In the genomic region with DNA sequence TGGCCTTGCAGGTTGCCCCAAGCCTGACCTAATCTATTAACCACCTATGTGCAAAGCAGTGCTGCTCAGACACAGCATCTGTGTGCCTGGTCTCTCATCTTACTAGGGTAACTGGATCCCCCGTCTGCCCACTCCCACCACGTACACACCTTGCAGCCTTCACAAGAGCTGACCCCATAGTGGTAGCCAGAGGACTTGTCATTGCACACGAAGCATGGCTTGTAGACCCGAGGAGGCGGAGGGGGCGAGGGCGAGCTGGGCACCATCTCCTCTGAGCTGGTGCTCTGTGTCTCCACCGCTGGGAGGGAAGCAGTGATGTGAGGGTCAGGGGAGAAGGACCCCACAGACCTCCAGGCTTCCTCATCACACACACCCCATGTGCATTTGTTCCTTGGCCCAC, we compare ENCODE assay signal across 8 cellular contexts. TPM values are rescaled to one million over a fixed set of nuclear protein-coding genes. Genes with fewer than 3 reads are reported as not detected.
DNase-seq lines count a peak whose midpoint lies in the region; ATAC-seq and TF ChIP-seq lines count a peak whose summit lies in the region.
"Had no signal": no experiment of that assay in that cellular context is flagged by ENCODE, and none has a peak within 500 bp of the region (broad histone marks: within the 10 kb centered on the region; RNA-seq: fewer than 3 reads in every experiment).

No MANE protein-coding gene starts in this region.

- H3K27me3 ChIP-seq in endodermal cell (ENCODE audit: control insufficient read depth, insufficient read depth, low read length, poor library complexity, severe bottlenecking) (peaks cover 21% of the 10 kb centered on the region), BE2C (no peaks in the 10 kb centered on the region)

- DNase-seq in T-helper 17 cell (no peak), endodermal cell (peak; percentile 57), omental fat pad (ENCODE audit: low spot score) (no peak), BE2C (no peak)
- no peak for DNase-seq in stimulated activated effector memory CD8-positive, alpha-beta T cell treated with anti-CD3 and anti-CD28 coated beads, Interleukin-12 subunit alpha, Interleukin-12 subunit beta, amount 100 ng/mL, for 72 hours (ENCODE audit: low spot score in 2 of 2)
- DNase-seq: activated CD8-positive, alpha-beta memory T cell treated with anti-CD3 and anti-CD28 coated beads, Interleukin-2, amount 50 U/mL, for 4 hours; DMS79 treated with DMSO at 0.1 percent for 48 hours had no signal

- H3K4me3 Mint-ChIP-seq in T-helper 17 cell (no peak overlapping the region), endodermal cell (peak overlapping the region; percentile 69)
- no peak overlapping the region for H3K4me3 Mint-ChIP-seq in stimulated activated effector memory CD8-positive, alpha-beta T cell treated with anti-CD3 and anti-CD28 coated beads, Interleukin-12 subunit alpha, Interleukin-12 subunit beta, amount 100 ng/mL, for 72 hours

- peak overlapping the region; percentile 99 for H3K27ac Mint-ChIP-seq in T-helper 17 cell
- H3K27ac Mint-ChIP-seq in endodermal cell, result peak overlapping the region; percentile 58
- peak overlapping the region; percentile 94 for H3K27ac Mint-ChIP-seq in stimulated activated effector memory CD8-positive, alpha-beta T cell treated with anti-CD3 and anti-CD28 coated beads, Interleukin-12 subunit alpha, Interleukin-12 subunit beta, amount 100 ng/mL, for 72 hours

- H3K36me3 ChIP-seq in endodermal cell (ENCODE audit: control insufficient read depth, insufficient read depth, low read length) (no peaks in the 10 kb centered on the region), BE2C (0 out of 2 replicates have a peak, but pooled peaks cover 2% of the 10 kb centered on the region)

- H3K4me3 ChIP-seq in endodermal cell (ENCODE audit: low read length) (no peak overlapping the region), BE2C (ENCODE audit: low read depth, low read length) (no peak overlapping the region)

- peaks cover 10% of the 10 kb centered on the region for H3K4me1 ChIP-seq in endodermal cell (ENCODE audit: control insufficient read depth, insufficient read depth, low read length)
- peaks cover 4% of the 10 kb centered on the region; the same call in 1 of the 2 replicates for H3K4me1 ChIP-seq in BE2C

- 91 to 100% methylated on average over 1 to 8 of the region's 8 CpGs for WGBS in endodermal cell (ENCODE audit: insufficient coverage in 1 of 2, insufficient read length in 1 of 2), 2 experiments

- no peak overlapping the region for H3K9ac ChIP-seq in endodermal cell (ENCODE audit: extremely low read depth, low read length, poor library complexity, severe bottlenecking)

- H3K27me3 Mint-ChIP-seq in T-helper 17 cell (no peaks in the 10 kb centered on the region), endodermal cell (ENCODE audit: insufficient read depth) (peaks cover 21% of the 10 kb centered on the region)

- H3K27ac ChIP-seq in endodermal cell (ENCODE audit: low read depth, low read length), result no peak overlapping the region

- H3K4me1 Mint-ChIP-seq in T-helper 17 cell (peaks cover 63% of the 10 kb centered on the region), endodermal cell (peaks cover 60% of the 10 kb centered on the region)
- H3K4me1 Mint-ChIP-seq in stimulated activated effector memory CD8-positive, alpha-beta T cell treated with anti-CD3 and anti-CD28 coated beads, Interleukin-12 subunit alpha, Interleukin-12 subunit beta, amount 100 ng/mL, for 72 hours, result peaks cover 85% of the 10 kb centered on the region

- H3K36me3 Mint-ChIP-seq in T-helper 17 cell (ENCODE audit: low read depth) (peaks cover 10% of the 10 kb centered on the region), endodermal cell (ENCODE audit: low read depth) (peaks cover 24% of the 10 kb centered on the region)
- H3K36me3 Mint-ChIP-seq in stimulated activated effector memory CD8-positive, alpha-beta T cell treated with anti-CD3 and anti-CD28 coated beads, Interleukin-12 subunit alpha, Interleukin-12 subunit beta, amount 100 ng/mL, for 72 hours, result peaks cover 88% of the 10 kb centered on the region

- no peaks in the 10 kb centered on the region for H3K9me3 Mint-ChIP-seq in endodermal cell
- no peaks in the 10 kb centered on the region for H3K9me3 Mint-ChIP-seq in stimulated activated effector memory CD8-positive, alpha-beta T cell treated with anti-CD3 and anti-CD28 coated beads, Interleukin-12 subunit alpha, Interleukin-12 subunit beta, amount 100 ng/mL, for 72 hours

- H3K9me3 ChIP-seq in T-helper 17 cell (ENCODE audit: control insufficient read depth, low read length, poor library complexity, severe bottlenecking) (no peaks in the 10 kb centered on the region), endodermal cell (ENCODE audit: control insufficient read depth, low read length) (no peaks in the 10 kb centered on the region), BE2C (no peaks in the 10 kb centered on the region)

- no peak for ATAC-seq in T-helper 17 cell
- no peak for ATAC-seq in stimulated activated effector memory CD8-positive, alpha-beta T cell treated with anti-CD3 and anti-CD28 coated beads, Interleukin-12 subunit alpha, Interleukin-12 subunit beta, amount 100 ng/mL, for 72 hours
- ATAC-seq in omental fat pad (ENCODE audit: low FRiP score), result no peak
- ATAC-seq: sciatic nerve had no signal

- TF ChIP-seq CTCF in endodermal cell (conservative IDR thresholded peaks at IDR 0.05) (no peak), omental fat pad (IDR thresholded peaks at IDR 0.05) (no peak), BE2C (IDR thresholded peaks at IDR 0.05; ENCODE audit: low read depth, low read length) (no peak)

RNA-seq across cellular contexts. Expression of a gene that starts 8.4 kb away (rescaled TPM):
- total RNA-seq in T-helper 17 cell (100 to 1,000 TPM; 306 to 367 TPM), endodermal cell (1 to 10 TPM; 1.4 TPM), omental fat pad (1 to 10 TPM; 1.1 to 2.8 (median 1.9) TPM)
- 0.18 TPM for polyA plus RNA-seq in endodermal cell (2013, experiment 1 of 2)
- polyA plus RNA-seq in endodermal cell (2013, experiment 2 of 2), result 0.46 TPM
- polyA plus RNA-seq in BE2C (2012; ENCODE audit: insufficient read depth, insufficient read length, low read depth), result not detected

RNA-seq across cellular contexts. Expression of a gene that starts 16.5 kb away (rescaled TPM):
- total RNA-seq in T-helper 17 cell (10 to 100 TPM; 57.6 to 57.8 TPM), endodermal cell (10 to 100 TPM; 19.5 to 26.8 TPM), omental fat pad (10 to 100 TPM in 3 of 4 donors, 1 to 10 TPM in 1; 4.3 to 23.5 (median 13.2) TPM)
- polyA plus RNA-seq in endodermal cell (2013, experiment 1 of 2), result 23.9 TPM
- polyA plus RNA-seq in endodermal cell (2013, experiment 2 of 2), result 18.1 TPM
- 20.2 TPM for polyA plus RNA-seq in BE2C (2012; ENCODE audit: insufficient read depth, insufficient read length, low read depth)

RNA-seq across cellular contexts. Expression of a gene that starts 34.8 kb away (rescaled TPM):
- total RNA-seq in T-helper 17 cell (10 to 100 TPM; 57.2 to 61.0 TPM), endodermal cell (10 to 100 TPM; 24.9 to 38.2 TPM), omental fat pad (100 to 1,000 TPM in 1 of 4 donors, 10 to 100 TPM in 3; 71.1 to 118 (median 81.7) TPM)
- polyA plus RNA-seq in endodermal cell (2013, experiment 1 of 2), result 20.2 TPM
- 23.9 TPM for polyA plus RNA-seq in endodermal cell (2013, experiment 2 of 2)
- polyA plus RNA-seq in BE2C (2012; ENCODE audit: insufficient read depth, insufficient read length, low read depth), result 12.2 TPM

RNA-seq across cellular contexts. Expression of a gene that starts 35.0 kb away (rescaled TPM):
- total RNA-seq in T-helper 17 cell, result 10 to 100 TPM; 24.3 to 34.6 TPM
- total RNA-seq in endodermal cell, result 10 to 100 TPM; 54.0 to 54.6 TPM
- polyA plus RNA-seq in endodermal cell (2013, experiment 1 of 2), result 31.5 TPM
- 26.9 TPM for polyA plus RNA-seq in endodermal cell (2013, experiment 2 of 2)
- total RNA-seq in omental fat pad, result 10 to 100 TPM; 11.2 to 21.8 (median 16.5) TPM
- polyA plus RNA-seq in BE2C (2012; ENCODE audit: insufficient read depth, insufficient read length, low read depth), result 35.0 TPM

RNA-seq across cellular contexts. Expression of a gene that starts 52.6 kb away (rescaled TPM):
- total RNA-seq in T-helper 17 cell (under 1 TPM; 0.30 to 0.83 TPM), endodermal cell (10 to 100 TPM; 33.3 to 50.7 TPM), omental fat pad (1 to 10 TPM in 1 of 4 donors, under 1 TPM in 3; 0.63 to 2.0 (median 0.90) TPM)
- 33.8 TPM for polyA plus RNA-seq in endodermal cell (2013, experiment 1 of 2)
- 34.2 TPM for polyA plus RNA-seq in endodermal cell (2013, experiment 2 of 2)
- 6.3 TPM for polyA plus RNA-seq in BE2C (2012; ENCODE audit: insufficient read depth, insufficient read length, low read depth)

Comparison
In these comparisons a context has a peak if more than half of its experiments do, and no peak if none do; other contexts are left out.
1. RNA of a gene that starts 8.4 kb away (total RNA-seq): 306 to 367 TPM in T-helper 17 cell; 1.1 to 2.8 TPM in omental fat pad and 1.4 TPM in endodermal cell; every median in the first group is over 10 times any median in the second.
2. Peak in every context shown above with its lines, with median percentiles within 50 percentile points of each other: H3K27ac Mint-ChIP-seq.